ENCODE assay signal across 1 cellular context in genomic region chr14:70782361-70782760, GRCh38.
TF ChIP-seq lines count a peak whose summit lies in the region.

No MANE protein-coding gene starts in this region.

TF ChIP-seq in HEK293, 187 proteins besides CTCF, POLR2A, EP300 and RAD21 (continued from another document):
- TF ChIP-seq ZNF362 (tag by site-specific recombination; IDR thresholded peaks at IDR 0.05) (no peak), MYNN (tag by site-specific recombination; IDR thresholded peaks at IDR 0.05; ENCODE audit: borderline replicate concordance) (no peak), GLIS1 (tag by site-specific recombination; IDR thresholded peaks at IDR 0.05) (no peak), ZNF169 (tag by site-specific recombination; IDR thresholded peaks at IDR 0.05) (no peak)
